In genomic region chr19:47506459-47506858, GRCh38 we compare ENCODE assay signal across 18 cellular contexts. TPM values are rescaled to one million over a fixed set of nuclear protein-coding genes. Genes with fewer than 3 reads are reported as not detected.
DNase-seq lines count a peak whose midpoint lies in the region; ATAC-seq and TF ChIP-seq lines count a peak whose summit lies in the region.
"Had no signal": no experiment of that assay in that cellular context is flagged by ENCODE, and none has a peak within 500 bp of the region (broad histone marks: within the 10 kb centered on the region; RNA-seq: fewer than 3 reads in every experiment).

No MANE protein-coding gene starts in this region.

- H3K4me1 ChIP-seq in BLaER1 (peaks cover 34% of the 10 kb centered on the region), body of pancreas (peaks cover 61% of the 10 kb centered on the region), hepatocyte (ENCODE audit: insufficient read depth) (peaks cover 13% of the 10 kb centered on the region)

- H3K27me3 ChIP-seq in BLaER1: no peaks in the 10 kb centered on the region
- H3K27me3 ChIP-seq in body of pancreas: no peaks in the 10 kb centered on the region
- H3K27me3 ChIP-seq in hepatocyte: no peaks in the 10 kb centered on the region
- H3K27me3 ChIP-seq: foreskin keratinocyte had no signal

- H3K9me3 ChIP-seq in BLaER1: no peaks in the 10 kb centered on the region
- H3K9me3 ChIP-seq in body of pancreas: no peaks in the 10 kb centered on the region
- H3K9me3 ChIP-seq in hepatocyte (ENCODE audit: low read depth): no peaks in the 10 kb centered on the region

- H3K27ac ChIP-seq in BLaER1 (no peak overlapping the region), body of pancreas (peak overlapping the region; percentile 55 to 69 (median 66)), hepatocyte (peak overlapping the region; percentile 73)
- H3K27ac ChIP-seq: foreskin keratinocyte had no signal

- ATAC-seq in body of pancreas: no peak
- no peak for ATAC-seq in GM19397 (IDR thresholded peaks at IDR 0.05; ENCODE audit: unreplicated experiment)
- ATAC-seq: foreskin keratinocyte, left colon had no signal

- no peak for TF ChIP-seq POLR2A in body of pancreas (IDR thresholded peaks at IDR 0.05)
- no peak for TF ChIP-seq POLR2A in erythroblast (IDR thresholded peaks at IDR 0.05; ENCODE audit: low read length)

- H3K36me3 ChIP-seq in BLaER1 (peaks cover 49% of the 10 kb centered on the region), body of pancreas (replicated peaks in 1 of 2; ENCODE audit: insufficient read depth in 1 of 2, low read depth in 2 of 2) (peaks cover 0 to 4% of the 10 kb centered on the region in 2 donors), hepatocyte (replicated peaks; ENCODE audit: insufficient read depth, low read depth) (no peaks in the 10 kb centered on the region)

- 0 out of 2 replicates have a peak overlapping the region, but pooled peaks have one; percentile 75 for H3K4me2 ChIP-seq in BLaER1
- H3K4me2 ChIP-seq in hepatocyte: no peak overlapping the region

- H2AFZ ChIP-seq in hepatocyte: no peak overlapping the region

- H4K20me1 ChIP-seq in BLaER1: peaks cover 97% of the 10 kb centered on the region
- H4K20me1 ChIP-seq in hepatocyte (ENCODE audit: insufficient read depth, poor library complexity, severe bottlenecking): peaks cover 80% of the 10 kb centered on the region

- H3K4me3 ChIP-seq in BLaER1: no peak overlapping the region
- no peak overlapping the region for H3K4me3 ChIP-seq in body of pancreas
- no peak overlapping the region for H3K4me3 ChIP-seq in hepatocyte

- 48 to 66% methylated on average over 7 to 8 of the region's 8 CpGs for WGBS in body of pancreas, 2 donors
- WGBS in hepatocyte (ENCODE audit: low lambda C conversion rate, missing lambda C conversion rate): 66% methylated on average over 8 of the region's 8 CpGs

- no peaks in the 10 kb centered on the region for H3K9me2 ChIP-seq in hepatocyte (replicated peaks; ENCODE audit: insufficient read depth)

- TF ChIP-seq CTCF in body of pancreas (IDR thresholded peaks at IDR 0.05): no peak
- no peak for TF ChIP-seq CTCF in hepatocyte (IDR thresholded peaks at IDR 0.05; ENCODE audit: poor library complexity)

- intact Hi-C loops in body of pancreas (cut with DNase I): no loop called here

- H3K9ac ChIP-seq in BLaER1: peak overlapping the region; percentile 43; the same call in 1 of the 2 replicates

- peaks cover 84% of the 10 kb centered on the region for H3K79me2 ChIP-seq in hepatocyte

- no peak for DNase-seq in body of pancreas
- no peak for DNase-seq in hepatocyte (ENCODE audit: low spot score)
- peak; percentile 34 for DNase-seq in retina
- no peak for DNase-seq in erythroblast (lab: John Stamatoyannopoulos, UW)
- DNase-seq in NCI-H1105 treated with DMSO at 0.1 percent for 48 hours (lab: John Stamatoyannopoulos, UW): no peak
- no peak for DNase-seq in OCI-M1 (lab: John Stamatoyannopoulos, UW)
- DNase-seq: activated CD4-positive, alpha-beta memory T cell treated with anti-CD3 and anti-CD28 coated beads for 36 hours; activated naive CD4-positive, alpha-beta T cell treated with anti-CD3 and anti-CD28 coated beads for 36 hours; CD4-positive, alpha-beta memory T cell; DMS53; foreskin keratinocyte; H7; left colon; NCI-H1048; NCI-H2107 had no signal

RNA-seq across cellular contexts. Expression of gene NAPA, which starts 8.4 kb away (rescaled TPM):
- total RNA-seq in body of pancreas (10 to 100 TPM; 71.5 to 94.9 TPM), hepatocyte (89.8 and 106 TPM in 2 replicates)
- 192 and 229 TPM in 2 replicates for polyA plus RNA-seq in hepatocyte

RNA-seq across cellular contexts. Expression of gene KPTN, which starts 22.4 kb away (rescaled TPM):
- total RNA-seq in body of pancreas: 1 to 10 TPM; 3.1 to 4.6 TPM
- total RNA-seq in hepatocyte: 8.3 and 10.1 TPM in 2 replicates
- polyA plus RNA-seq in hepatocyte: 22.6 and 25.4 TPM in 2 replicates

RNA-seq across cellular contexts. Expression of gene SLC8A2, which starts 34.8 kb away (rescaled TPM):
- 10 to 100 TPM in 1 of 2 donors, 1 to 10 TPM in 1; 8.0 to 31.6 TPM for total RNA-seq in body of pancreas
- total RNA-seq in hepatocyte: 1.1 and 1.2 TPM in 2 replicates
- 0.24 and 0.40 TPM in 2 replicates for polyA plus RNA-seq in hepatocyte
- total RNA-seq: activated naive CD4-positive, alpha-beta T cell treated with anti-CD3 and anti-CD28 coated beads for 36 hours; CD4-positive, alpha-beta memory T cell; T-helper 1 cell treated with Interleukin-12 subunit alpha and Interleukin-12 subunit beta and Interleukin-4 antibody, amounts not matched to agents 30 ng/mL and 1 ng/mL, for 36 hours had no signal
- polyA plus RNA-seq: CD4-positive, alpha-beta memory T cell had no signal
